In genomic region chr10:12055722-12056121, GRCh38 we compare ENCODE assay signal across 29 cellular contexts.
"Had no signal": no experiment of that assay in that cellular context is flagged by ENCODE, and none has a peak within 500 bp of the region (broad histone marks: within the 10 kb centered on the region; RNA-seq: fewer than 3 reads in every experiment).

No MANE protein-coding gene starts in this region.

- H3K4me3 ChIP-seq: ascending aorta, coronary artery, gastroesophageal sphincter, ovary, prostate gland, skin epidermis, thoracic aorta, uterus had no signal

- H3K4me1 ChIP-seq: prostate gland, uterus had no signal

- FAIRE-seq: keratinocyte had no signal

- ATAC-seq: activated CD4-positive, alpha-beta T cell treated with anti-CD3 and anti-CD28 coated beads for 36 hours; activated CD8-positive, alpha-beta memory T cell treated with anti-CD3 and anti-CD28 coated beads, Interleukin-2, amount 10 ng/mL, durations not matched to agents 7 days and 5 days; activated CD8-positive, alpha-beta T cell treated with anti-CD3 and anti-CD28 coated beads, Interleukin-2, amount 10 ng/mL, durations not matched to agents 7 days and 5 days; effector memory CD8-positive, alpha-beta T cell; gastroesophageal sphincter; left cardiac atrium; naive thymus-derived CD4-positive, alpha-beta T cell; sciatic nerve; T-cell; WTC11 had no signal

- H3K36me3 ChIP-seq: ascending aorta, brain microvascular endothelial cell, gastroesophageal sphincter, ovary, prostate gland, thoracic aorta, uterus had no signal

- H3K9me3 ChIP-seq: ascending aorta, gastroesophageal sphincter, ovary, prostate gland, thoracic aorta, uterus had no signal

- DNase-seq: activated CD4-positive, alpha-beta T cell treated with anti-CD3 and anti-CD28 coated beads for 36 hours; activated CD8-positive, alpha-beta memory T cell treated with anti-CD3 and anti-CD28 coated beads, Interleukin-2, amount 10 ng/mL, durations not matched to agents 7 days and 5 days; activated CD8-positive, alpha-beta T cell treated with anti-CD3 and anti-CD28 coated beads, Interleukin-2, amount 10 ng/mL, durations not matched to agents 7 days and 5 days; activated effector memory CD4-positive, alpha-beta T cell treated with anti-CD3 and anti-CD28 coated beads, Interleukin-2, amount 50 U/mL, for 16 hours; activated naive CD4-positive, alpha-beta T cell treated with anti-CD3 and anti-CD28 coated beads, Interleukin-2, amount 10 ng/mL, durations not matched to agents 7 days and 5 days; activated naive CD8-positive, alpha-beta T cell treated with anti-CD3 and anti-CD28 coated beads, Interleukin-2, amount 10 ng/mL, durations not matched to agents 7 days and 5 days; brain microvascular endothelial cell; effector memory CD8-positive, alpha-beta T cell; hippocampal formation; left cardiac atrium; mammary epithelial cell; midbrain; naive thymus-derived CD4-positive, alpha-beta T cell; ovary; retina; stimulated activated CD4-positive, alpha-beta T cell treated with anti-CD3 and anti-CD28 coated beads, Interleukin-12 subunit alpha, Interleukin-12 subunit beta, amount 100 ng/mL, for 4 hours; stimulated activated CD4-positive, alpha-beta T cell treated with anti-CD3 and anti-CD28 coated beads, Interleukin-4, amount 100 ng/mL, for 1 hour; T-cell; trophoblast cell; uterus had no signal

- H3K27me3 ChIP-seq: ascending aorta, brain microvascular endothelial cell, gastroesophageal sphincter, ovary, uterus had no signal

- H3K27ac ChIP-seq: ascending aorta, brain microvascular endothelial cell, coronary artery, gastroesophageal sphincter, ovary, prostate gland, skin epidermis, thoracic aorta, uterus had no signal
